In the genomic region with DNA sequence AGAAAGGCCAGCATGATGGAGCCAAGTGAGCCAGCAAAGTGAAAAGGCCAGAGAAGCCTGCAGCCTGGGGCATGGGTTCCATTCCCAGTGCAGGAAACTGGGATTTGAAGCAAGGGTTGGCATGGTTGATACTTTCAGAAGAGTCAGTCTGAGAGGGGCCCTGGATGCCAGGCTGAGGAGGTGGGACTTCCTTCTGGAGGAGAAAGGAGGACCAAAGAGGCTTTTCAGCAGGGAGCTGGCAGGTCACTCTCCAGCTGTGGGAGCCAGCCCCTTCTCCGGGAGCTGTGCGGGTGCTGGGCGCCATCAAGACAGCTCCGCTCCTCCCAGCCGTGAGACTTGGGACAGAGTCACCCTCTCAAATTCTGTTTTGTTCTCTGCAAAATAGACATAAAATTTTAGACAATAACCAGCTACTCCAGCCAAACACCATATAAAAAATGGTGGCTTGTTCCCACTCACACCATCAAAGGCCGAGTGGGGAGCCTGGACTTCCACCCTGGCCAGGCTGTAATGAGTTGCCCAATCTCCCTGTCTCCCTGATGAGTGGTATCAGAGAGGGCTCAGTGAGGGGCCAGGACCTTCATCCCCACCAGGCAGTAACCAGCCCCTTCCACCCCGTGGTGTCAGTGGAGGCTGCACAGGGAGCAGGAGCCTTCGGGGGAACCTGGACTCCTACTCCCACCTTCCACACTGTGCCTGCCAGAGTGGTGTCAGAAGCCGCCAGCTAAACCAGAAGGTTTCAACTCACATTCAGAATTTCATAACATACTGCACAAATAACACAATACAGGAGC, we compare ENCODE assay signal across 14 cellular contexts.
"Had no signal": no experiment of that assay in that cellular context is flagged by ENCODE, and none has a peak within 500 bp of the region (broad histone marks: within the 10 kb centered on the region; RNA-seq: fewer than 3 reads in every experiment).

No MANE protein-coding gene starts in this region.

- H3K27ac ChIP-seq: foreskin keratinocyte, neutrophil, right lobe of liver, SK-N-MC had no signal

- FAIRE-seq: bronchial epithelial cell, endothelial cell of umbilical vein had no signal

- H3K9me3 ChIP-seq: neutrophil, right lobe of liver had no signal

- DNase-seq: activated CD4-positive, alpha-beta T cell treated with anti-CD3 and anti-CD28 coated beads, Interleukin-2, amount 10 ng/mL, durations not matched to agents 7 days and 5 days; activated naive CD8-positive, alpha-beta T cell treated with anti-CD3 and anti-CD28 coated beads, Interleukin-2, amount 10 ng/mL, durations not matched to agents 7 days and 5 days; activated T-cell treated with anti-CD3 and anti-CD28 coated beads, Interleukin-2, amount 50 U/mL, for 4 hours; foreskin keratinocyte; right lobe of liver; stimulated activated CD4-positive, alpha-beta T cell treated with anti-CD3 and anti-CD28 coated beads, Interleukin-12 subunit alpha, Interleukin-12 subunit beta, amount 100 ng/mL, for 4 hours; stimulated activated naive CD4-positive, alpha-beta T cell treated with Interleukin-2 at 50 U/mL for 16 hours had no signal

- H3K4me1 ChIP-seq: foreskin keratinocyte, right lobe of liver had no signal

- ATAC-seq: activated T-cell treated with anti-CD3 and anti-CD28 coated beads, Interleukin-2, amount 50 U/mL, for 4 hours; foreskin keratinocyte; WTC11 had no signal

- H3K4me1 Mint-ChIP-seq: activated CD4-positive, alpha-beta T cell treated with anti-CD3 and anti-CD28 coated beads, Interleukin-2, amount 10 ng/mL, durations not matched to agents 7 days and 5 days; activated naive CD8-positive, alpha-beta T cell treated with anti-CD3 and anti-CD28 coated beads, Interleukin-2, amount 10 ng/mL, durations not matched to agents 7 days and 5 days; memory B cell had no signal

- H3K27ac Mint-ChIP-seq: activated CD4-positive, alpha-beta T cell treated with anti-CD3 and anti-CD28 coated beads, Interleukin-2, amount 10 ng/mL, durations not matched to agents 7 days and 5 days; activated naive CD8-positive, alpha-beta T cell treated with anti-CD3 and anti-CD28 coated beads, Interleukin-2, amount 10 ng/mL, durations not matched to agents 7 days and 5 days; memory B cell; progenitor cell of endocrine pancreas; WTC11 had no signal

- H3K4me3 ChIP-seq: right lobe of liver, SK-N-MC had no signal

- H3K36me3 Mint-ChIP-seq: activated naive CD8-positive, alpha-beta T cell treated with anti-CD3 and anti-CD28 coated beads, Interleukin-2, amount 10 ng/mL, durations not matched to agents 7 days and 5 days; memory B cell; WTC11 had no signal

- H3K36me3 ChIP-seq: neutrophil, right lobe of liver had no signal

- H3K9me3 Mint-ChIP-seq: activated CD4-positive, alpha-beta T cell treated with anti-CD3 and anti-CD28 coated beads, Interleukin-2, amount 10 ng/mL, durations not matched to agents 7 days and 5 days; activated naive CD8-positive, alpha-beta T cell treated with anti-CD3 and anti-CD28 coated beads, Interleukin-2, amount 10 ng/mL, durations not matched to agents 7 days and 5 days; activated T-cell treated with anti-CD3 and anti-CD28 coated beads, Interleukin-2, amount 50 U/mL, for 4 hours had no signal

- H3K4me3 Mint-ChIP-seq: activated CD4-positive, alpha-beta T cell treated with anti-CD3 and anti-CD28 coated beads, Interleukin-2, amount 10 ng/mL, durations not matched to agents 7 days and 5 days; activated naive CD8-positive, alpha-beta T cell treated with anti-CD3 and anti-CD28 coated beads, Interleukin-2, amount 10 ng/mL, durations not matched to agents 7 days and 5 days; activated T-cell treated with anti-CD3 and anti-CD28 coated beads, Interleukin-2, amount 50 U/mL, for 4 hours; memory B cell; WTC11 had no signal
